ENCODE assay signal across 2 cellular contexts in genomic region chr20:32595143-32595542, GRCh38.
TF ChIP-seq lines count a peak whose summit lies in the region.

No MANE protein-coding gene starts in this region.

TF ChIP-seq in SK-N-SH, 30 proteins besides CTCF, POLR2A, EP300 and RAD21 (continued from another document):
- TF ChIP-seq PBX3 (IDR thresholded peaks at IDR 0.05): no peak
- no peak for TF ChIP-seq NRF1 (IDR thresholded peaks at IDR 0.05; ENCODE audit: low read depth, low read length)
- no peak for TF ChIP-seq RFX5 (IDR thresholded peaks at IDR 0.05; ENCODE audit: low read length)
- no peak for TF ChIP-seq USF1 (IDR thresholded peaks at IDR 0.05; ENCODE audit: borderline replicate concordance, low read depth)
TF ChIP-seq in SK-N-SH: peak in this region for 0.

TF ChIP-seq in GM23338, 12 proteins besides CTCF, POLR2A, EP300 and RAD21 (continued from another document):
- TF ChIP-seq ETS1 (IDR thresholded peaks at IDR 0.05) (no peak), EZH2phosphoT487 (IDR thresholded peaks at IDR 0.05; ENCODE audit: unreplicated experiment) (no peak), STAT1 (IDR thresholded peaks at IDR 0.05; ENCODE audit: unreplicated experiment) (no peak), REST (IDR thresholded peaks at IDR 0.05; ENCODE audit: unreplicated experiment) (no peak), CREB1 (CRISPR knock-in tag; IDR thresholded peaks at IDR 0.05; ENCODE audit: low read depth) (no peak), ZNF462 (CRISPR knock-in tag; IDR thresholded peaks at IDR 0.05) (no peak), EZH2 (IDR thresholded peaks at IDR 0.05; ENCODE audit: low read depth, unreplicated experiment) (no peak), ZNF114 (CRISPR knock-in tag; IDR thresholded peaks at IDR 0.05) (no peak), POLR2AphosphoS5 (IDR thresholded peaks at IDR 0.05; ENCODE audit: low read depth) (no peak), ZNF331 (CRISPR knock-in tag; IDR thresholded peaks at IDR 0.05; ENCODE audit: low read depth) (no peak)
